1 cellular context compared by ENCODE assay signal in the genomic region with DNA sequence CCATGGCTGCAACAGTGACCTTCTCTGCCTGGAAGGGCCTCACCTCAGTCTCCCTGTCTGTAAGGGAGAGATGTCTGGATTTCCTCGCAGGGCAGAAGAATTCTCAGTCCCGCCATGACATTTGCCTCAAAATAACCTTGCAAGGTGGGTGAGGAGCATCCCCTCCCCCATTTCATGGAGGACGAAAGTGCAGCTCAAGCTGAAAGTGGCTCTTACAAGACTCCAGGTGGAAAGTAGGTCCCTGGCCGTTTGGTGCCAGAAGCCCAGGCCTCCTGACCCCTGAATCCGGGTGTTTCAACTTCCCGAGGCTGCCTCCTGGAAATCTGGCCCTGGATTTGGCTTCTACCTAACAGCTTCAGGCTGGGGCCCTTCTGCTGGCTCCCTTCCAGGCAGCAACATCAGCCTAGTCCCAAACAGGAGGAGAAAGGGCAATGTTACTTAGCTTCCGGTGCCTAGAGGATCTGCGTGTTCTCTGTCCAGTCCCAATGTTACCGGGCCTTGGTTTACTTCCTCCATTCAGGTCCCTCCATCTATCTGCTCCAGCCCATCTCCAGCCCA.
TF ChIP-seq lines count a peak whose summit lies in the region.

No MANE protein-coding gene starts in this region.

TF ChIP-seq in HepG2, 621 proteins besides CTCF, POLR2A, EP300 and RAD21 (continued from another document):
- TF ChIP-seq ISL2 (CRISPR knock-in tag; IDR thresholded peaks at IDR 0.05) (no peak), MEIS2 (CRISPR knock-in tag; IDR thresholded peaks at IDR 0.05) (no peak), ZNF709 (CRISPR knock-in tag; IDR thresholded peaks at IDR 0.05) (peak; percentile 93; the same call in 1 of the 2 replicates), ZNF720 (CRISPR knock-in tag; IDR thresholded peaks at IDR 0.05) (no peak), KLF11 (CRISPR knock-in tag; IDR thresholded peaks at IDR 0.05) (no peak), HOXA9 (CRISPR knock-in tag; IDR thresholded peaks at IDR 0.05; ENCODE audit: borderline replicate concordance) (no peak), ERF (CRISPR knock-in tag; IDR thresholded peaks at IDR 0.05) (no peak), ATM (IDR thresholded peaks at IDR 0.05; ENCODE audit: borderline replicate concordance) (no peak), ZC3H4 (CRISPR knock-in tag; IDR thresholded peaks at IDR 0.05; ENCODE audit: borderline replicate concordance) (no peak), ETV5 (CRISPR knock-in tag; IDR thresholded peaks at IDR 0.05; ENCODE audit: borderline replicate concordance) (no peak), ZNF549 (CRISPR knock-in tag; IDR thresholded peaks at IDR 0.05) (no peak), RNF2 (conservative IDR thresholded peaks at IDR 0.05; ENCODE audit: low read depth) (no peak), TEAD3 (CRISPR knock-in tag; optimal IDR thresholded peaks at IDR 0.05; ENCODE audit: borderline replicate concordance) (no peak), EZH2 (conservative IDR thresholded peaks at IDR 0.05; ENCODE audit: low read depth, low read length) (0 out of 2 replicates have a peak, but pooled peaks have one; percentile 61)
- TF ChIP-seq, protein P1, sequence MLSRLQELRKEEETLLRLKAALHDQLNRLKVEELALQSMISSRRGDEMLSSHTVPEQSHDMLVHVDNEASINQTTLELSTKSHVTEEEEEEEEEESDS (CRISPR knock-in tag; IDR thresholded peaks at IDR 0.05; ENCODE audit: borderline replicate concordance): no peak
- TF ChIP-seq, protein P2, sequence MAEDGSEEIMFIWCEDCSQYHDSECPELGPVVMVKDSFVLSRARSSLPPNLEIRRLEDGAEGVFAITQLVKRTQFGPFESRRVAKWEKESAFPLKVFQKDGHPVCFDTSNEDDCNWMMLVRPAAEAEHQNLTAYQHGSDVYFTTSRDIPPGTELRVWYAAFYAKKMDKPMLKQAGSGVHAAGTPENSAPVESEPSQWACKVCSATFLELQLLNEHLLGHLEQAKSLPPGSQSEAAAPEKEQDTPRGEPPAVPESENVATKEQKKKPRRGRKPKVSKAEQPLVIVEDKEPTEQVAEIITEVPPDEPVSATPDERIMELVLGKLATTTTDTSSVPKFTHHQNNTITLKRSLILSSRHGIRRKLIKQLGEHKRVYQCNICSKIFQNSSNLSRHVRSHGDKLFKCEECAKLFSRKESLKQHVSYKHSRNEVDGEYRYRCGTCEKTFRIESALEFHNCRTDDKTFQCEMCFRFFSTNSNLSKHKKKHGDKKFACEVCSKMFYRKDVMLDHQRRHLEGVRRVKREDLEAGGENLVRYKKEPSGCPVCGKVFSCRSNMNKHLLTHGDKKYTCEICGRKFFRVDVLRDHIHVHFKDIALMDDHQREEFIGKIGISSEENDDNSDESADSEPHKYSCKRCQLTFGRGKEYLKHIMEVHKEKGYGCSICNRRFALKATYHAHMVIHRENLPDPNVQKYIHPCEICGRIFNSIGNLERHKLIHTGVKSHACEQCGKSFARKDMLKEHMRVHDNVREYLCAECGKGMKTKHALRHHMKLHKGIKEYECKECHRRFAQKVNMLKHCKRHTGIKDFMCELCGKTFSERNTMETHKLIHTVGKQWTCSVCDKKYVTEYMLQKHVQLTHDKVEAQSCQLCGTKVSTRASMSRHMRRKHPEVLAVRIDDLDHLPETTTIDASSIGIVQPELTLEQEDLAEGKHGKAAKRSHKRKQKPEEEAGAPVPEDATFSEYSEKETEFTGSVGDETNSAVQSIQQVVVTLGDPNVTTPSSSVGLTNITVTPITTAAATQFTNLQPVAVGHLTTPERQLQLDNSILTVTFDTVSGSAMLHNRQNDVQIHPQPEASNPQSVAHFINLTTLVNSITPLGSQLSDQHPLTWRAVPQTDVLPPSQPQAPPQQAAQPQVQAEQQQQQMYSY (CRISPR knock-in tag; IDR thresholded peaks at IDR 0.05): peak; percentile 94
- TF ChIP-seq, protein P3, sequence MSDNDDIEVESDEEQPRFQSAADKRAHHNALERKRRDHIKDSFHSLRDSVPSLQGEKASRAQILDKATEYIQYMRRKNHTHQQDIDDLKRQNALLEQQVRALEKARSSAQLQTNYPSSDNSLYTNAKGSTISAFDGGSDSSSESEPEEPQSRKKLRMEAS (IDR thresholded peaks at IDR 0.05): no peak
